In the genomic region with DNA sequence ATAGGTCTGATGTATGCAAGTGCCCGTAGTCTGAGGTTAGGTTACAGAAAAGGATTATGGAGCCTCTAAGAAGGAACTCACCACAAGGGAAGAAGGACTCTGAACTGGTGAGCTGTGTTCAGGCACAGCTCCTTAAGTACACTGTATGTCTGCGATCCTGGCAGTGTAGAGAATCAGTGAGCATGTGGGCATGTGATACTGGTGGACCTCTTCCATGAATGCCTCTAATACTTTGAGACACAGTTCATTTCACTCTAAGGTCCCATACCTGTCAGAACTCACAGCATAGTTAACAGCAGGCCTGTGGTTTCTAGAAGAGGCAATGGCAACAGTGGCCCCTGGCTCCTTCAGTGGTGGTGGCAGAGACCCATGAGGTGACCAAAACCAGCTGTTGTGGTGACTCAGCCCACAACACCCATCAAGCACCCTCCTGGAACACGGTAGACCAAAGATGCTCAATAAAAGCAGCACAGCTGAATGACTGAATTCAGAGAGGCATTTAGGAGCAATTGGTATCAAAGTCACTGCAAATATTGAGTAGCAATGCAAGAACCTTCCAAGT, we compare ENCODE assay signal across 13 cellular contexts. TPM values are rescaled to one million over a fixed set of nuclear protein-coding genes. Genes with fewer than 3 reads are reported as not detected.
DNase-seq lines count a peak whose midpoint lies in the region; ATAC-seq, FAIRE-seq and TF ChIP-seq lines count a peak whose summit lies in the region.
"Had no signal": no experiment of that assay in that cellular context is flagged by ENCODE, and none has a peak within 500 bp of the region (broad histone marks: within the 10 kb centered on the region; RNA-seq: fewer than 3 reads in every experiment).

No MANE protein-coding gene starts in this region.

- 67% methylated on average over 3 of the region's 3 CpGs for WGBS in right cardiac atrium

- H3K4me1 ChIP-seq in A673 (ENCODE audit: insufficient read depth, low read length, poor library complexity, severe bottlenecking) (peaks cover 9% of the 10 kb centered on the region), KMS-11 (ENCODE audit: low read depth, poor library complexity, severe bottlenecking) (peaks cover 65% of the 10 kb centered on the region), right cardiac atrium (ENCODE audit: control insufficient read depth, insufficient read depth, low read length) (no peaks in the 10 kb centered on the region)

- BruUV-seq in A673 (replicated peaks; lab: Mats Ljungman, UMichigan), result no TSS peak

- CTCF ChIA-PET in A673 (lab: Charles Lee), result interaction anchor here (0.5 to 3.7 kb wide), 4 partner anchors 56 to 201 kb away, joined by 3 to 38 read pairs (median 6); no protein-coding TSS in a partner anchor

- POLR2A ChIA-PET in A673 (lab: Charles Lee; ENCODE audit: low non-redundant PET), result interaction anchor here (0.6 to 0.8 kb wide), 2 partner anchors 52 to 200 kb away, joined by 3 to 4 read pairs; no protein-coding TSS in a partner anchor

- H3K36me3 ChIP-seq in A673 (ENCODE audit: insufficient read depth, low read length, poor library complexity, severe bottlenecking) (no peaks in the 10 kb centered on the region), KMS-11 (ENCODE audit: insufficient read depth) (no peaks in the 10 kb centered on the region), bronchial epithelial cell (ENCODE audit: control insufficient read depth, insufficient read depth, low read length) (no peaks in the 10 kb centered on the region)
- H3K36me3 ChIP-seq: esophagus muscularis mucosa had no signal

- H3K9me3 ChIP-seq in A673 (ENCODE audit: low read depth, low read length, poor library complexity, severe bottlenecking) (no peaks in the 10 kb centered on the region), right cardiac atrium (ENCODE audit: control insufficient read depth, low read length) (no peaks in the 10 kb centered on the region)
- H3K9me3 ChIP-seq: esophagus muscularis mucosa had no signal

- ATAC-seq in GM18867 (IDR thresholded peaks at IDR 0.05; ENCODE audit: unreplicated experiment) (peak; percentile 81), HG03354 (IDR thresholded peaks at IDR 0.05; ENCODE audit: poor library complexity, severe bottlenecking, unreplicated experiment) (no peak), right cardiac atrium (no peak), GM18907 (IDR thresholded peaks at IDR 0.05; ENCODE audit: unreplicated experiment) (no peak)

- peak overlapping the region; percentile 72 for H3K4me2 ChIP-seq in KMS-11

- H3K27me3 ChIP-seq in A673 (replicated peaks; ENCODE audit: insufficient read depth, low read depth, low read length, poor library complexity) (no peaks in the 10 kb centered on the region), KMS-11 (ENCODE audit: insufficient read depth, low read depth) (no peaks in the 10 kb centered on the region), bronchial epithelial cell (ENCODE audit: control insufficient read depth, insufficient read depth, low read length) (no peaks in the 10 kb centered on the region), right cardiac atrium (ENCODE audit: control insufficient read depth, insufficient read depth) (no peaks in the 10 kb centered on the region)
- H3K27me3 ChIP-seq: esophagus muscularis mucosa had no signal

- TF ChIP-seq CTCF in A673 (conservative IDR thresholded peaks at IDR 0.05; ENCODE audit: low read depth, low read length) (no peak), KMS-11 (conservative IDR thresholded peaks at IDR 0.05; ENCODE audit: low read depth, low read length) (no peak), bronchial epithelial cell (IDR thresholded peaks at IDR 0.05; ENCODE audit: insufficient read depth, low read length, severe bottlenecking) (no peak)

- no peaks in the 10 kb centered on the region for H4K20me1 ChIP-seq in KMS-11 (ENCODE audit: insufficient read depth)

- H2AFZ ChIP-seq in KMS-11 (ENCODE audit: low read depth), result peak overlapping the region; percentile 12; the same call in 1 of the 2 replicates

- no peaks in the 10 kb centered on the region for H3K79me2 ChIP-seq in KMS-11 (ENCODE audit: insufficient read depth, low read depth)

- no peak for FAIRE-seq in bronchial epithelial cell (lab: Jason Lieb, UNC)

- no peak overlapping the region for H3K27ac ChIP-seq in A673 (ENCODE audit: low read depth, low read length, poor library complexity, severe bottlenecking)
- H3K27ac ChIP-seq in KMS-11, result peak overlapping the region; percentile 78
- H3K27ac ChIP-seq in right cardiac atrium (ENCODE audit: low read length), result no peak overlapping the region
- H3K27ac ChIP-seq: esophagus muscularis mucosa had no signal

- H3K4me3 ChIP-seq in A673 (ENCODE audit: low read depth, low read length, poor library complexity, severe bottlenecking) (no peak overlapping the region), KMS-11 (IDR thresholded peaks at IDR 0.05; ENCODE audit: insufficient read depth, low read depth, low read length) (no peak overlapping the region), bronchial epithelial cell (ENCODE audit: low read depth, low read length) (no peak overlapping the region), right cardiac atrium (ENCODE audit: low read length) (no peak overlapping the region)
- H3K4me3 ChIP-seq: esophagus muscularis mucosa had no signal

- intact Hi-C loops in A673 (cut with micrococcal nuclease; ENCODE audit: unreplicated experiment), result loop anchor here (10.0 kb wide), 1 partner anchor 346 kb away; no protein-coding TSS in a partner anchor
- intact Hi-C loops in right cardiac atrium (cut with DNase I), result loop anchor here (5.0 to 10.0 kb wide), 6 partner anchors 76 to 264 kb away; no protein-coding TSS in a partner anchor

- peak overlapping the region; percentile 40; the same call in 1 of the 2 replicates for H3K9ac ChIP-seq in KMS-11

- DNase-seq in A673 (ENCODE audit: low spot score), result peak; percentile 41
- DNase-seq in bronchial epithelial cell (ENCODE audit: low read depth), result peak; percentile 67
- DNase-seq in effector CD4-positive, alpha-beta T cell, result no peak
- DNase-seq in right cardiac atrium, result no peak
- DNase-seq: activated T-cell treated with anti-CD3 and anti-CD28 coated beads, Interleukin-2, amount 50 U/mL, for 24 hours; CD8-positive, alpha-beta memory T cell; stimulated activated CD8-positive, alpha-beta memory T cell treated with anti-CD3 and anti-CD28 coated beads, Interleukin-4, amount 100 ng/mL, for 48 hours had no signal

RNA-seq across cellular contexts. Expression of a gene that starts 6.9 kb away (rescaled TPM):
- total RNA-seq in A673 (2021) (not detected in 2 replicates), bronchial epithelial cell (not detected in 2 replicates), right cardiac atrium (not detected)
- not detected for polyA plus RNA-seq in right cardiac atrium
- total RNA-seq: CD8-positive, alpha-beta memory T cell; esophagus muscularis mucosa; neural crest cell had no signal
- polyA plus RNA-seq: CD8-positive, alpha-beta memory T cell had no signal

RNA-seq across cellular contexts. Expression of a gene that starts 52.9 kb away (rescaled TPM):
- 36.6 and 40.7 TPM in 2 replicates for total RNA-seq in A673 (2021)
- 5.3 and 8.2 TPM in 2 replicates for total RNA-seq in bronchial epithelial cell
- total RNA-seq in right cardiac atrium, result 10 to 100 TPM; 29.7 to 40.9 (median 36.9) TPM
- 20.3 TPM for polyA plus RNA-seq in right cardiac atrium

Comparison
In these comparisons a context has a peak if more than half of its experiments do, and no peak if none do; other contexts are left out.
1. DNase-seq: peak in A673 (single experiment) and bronchial epithelial cell (single experiment); none in effector CD4-positive, alpha-beta T cell (single experiment) and right cardiac atrium (0 of 3).